Comparison of ENCODE assay signal across 27 cellular contexts in genomic region chr2:65424391-65424790, GRCh38.
"Had no signal": no experiment of that assay in that cellular context is flagged by ENCODE, and none has a peak within 500 bp of the region (broad histone marks: within the 10 kb centered on the region; RNA-seq: fewer than 3 reads in every experiment).

No MANE protein-coding gene starts in this region.

- H3K9me3 ChIP-seq: stomach, suprapubic skin, testis, thoracic aorta, thyroid gland, tibial artery, tibial nerve, transverse colon, upper lobe of left lung, upper lobe of right lung, uterus, vagina had no signal

- DNase-seq: stimulated activated CD4-positive, alpha-beta T cell treated with anti-CD3 and anti-CD28 coated beads, Interleukin-2, amount 100 ng/mL, for 48 hours; stimulated activated CD4-positive, alpha-beta T cell treated with anti-CD3 and anti-CD28 coated beads, Interleukin-4, amount 100 ng/mL, for 1 hour; stimulated activated CD4-positive, alpha-beta T cell treated with anti-CD3 and anti-CD28 coated beads, Interleukin-4, amount 100 ng/mL, for 24 hours; stimulated activated CD4-positive, alpha-beta T cell treated with anti-CD3 and anti-CD28 coated beads, Interleukin-4, amount 100 ng/mL, for 4 hours; stimulated activated CD8-positive, alpha-beta memory T cell treated with anti-CD3 and anti-CD28 coated beads, Interleukin-4, amount 100 ng/mL, for 48 hours; stimulated activated naive B cell treated with anti-CD40 and anti-IgM and Interleukin-4, amounts not matched to agents 10 μg/mL and 1 μg/mL and 100 μg/mL, for 72 hours; stimulated activated naive CD4-positive, alpha-beta T cell; stimulated activated naive CD4-positive, alpha-beta T cell treated with Interleukin-2 at 50 U/mL for 16 hours; stimulated activated naive CD8-positive, alpha-beta T cell treated with anti-CD3 and anti-CD28 coated beads, Interleukin-15, amount 100 ng/mL, for 72 hours; stimulated activated naive CD8-positive, alpha-beta T cell treated with anti-CD3 and anti-CD28 coated beads, Interleukin-15, Interleukin-2, amounts not matched to agents 100 U/mL and 50 U/mL, for 24 hours; stomach; substantia nigra; testis; thyroid gland; tibial artery; transverse colon; trophoblast cell; upper lobe of left lung; upper lobe of right lung; uterus had no signal

- ATAC-seq: stimulated activated effector memory CD8-positive, alpha-beta T cell treated with anti-CD3 and anti-CD28 coated beads, Interleukin-12 subunit alpha, Interleukin-12 subunit beta, amount 100 ng/mL, for 72 hours; stimulated activated memory B cell treated with anti-CD40 and anti-IgM and Interleukin-4, amounts not matched to agents 10 μg/mL and 1 μg/mL and 100 μg/mL, for 72 hours; stimulated activated naive B cell treated with anti-CD40 and anti-IgM and Interleukin-4, amounts not matched to agents 10 μg/mL and 1 μg/mL and 100 μg/mL, for 72 hours; stimulated activated naive CD8-positive, alpha-beta T cell treated with anti-CD3 and anti-CD28 coated beads, Interleukin-15, amount 100 ng/mL, for 72 hours; stimulated activated naive CD8-positive, alpha-beta T cell treated with anti-CD3 and anti-CD28 coated beads, Interleukin-15, Interleukin-2, amounts not matched to agents 100 U/mL and 50 U/mL, for 24 hours; upper lobe of right lung had no signal

- H3K27ac ChIP-seq: suprapubic skin, testis, thoracic aorta, thyroid gland, tibial artery, tibial nerve, transverse colon, upper lobe of left lung, upper lobe of right lung, uterus, vagina had no signal

- H3K36me3 ChIP-seq: stomach, suprapubic skin, thoracic aorta, thyroid gland, tibial artery, tibial nerve, transverse colon, upper lobe of left lung, upper lobe of right lung, uterus, vagina had no signal

- H3K4me3 ChIP-seq: stomach, suprapubic skin, testis, thoracic aorta, thyroid gland, tibial artery, tibial nerve, transverse colon, upper lobe of left lung, upper lobe of right lung, uterus, vagina had no signal

- H3K4me1 ChIP-seq: testis, uterus had no signal

- H3K27me3 ChIP-seq: stomach, suprapubic skin, testis, thyroid gland, tibial artery, tibial nerve, transverse colon, upper lobe of left lung, upper lobe of right lung, uterus, vagina had no signal

- FAIRE-seq: urothelium cell line had no signal
